Comparison of ENCODE assay signal across 8 cellular contexts in the genomic region with DNA sequence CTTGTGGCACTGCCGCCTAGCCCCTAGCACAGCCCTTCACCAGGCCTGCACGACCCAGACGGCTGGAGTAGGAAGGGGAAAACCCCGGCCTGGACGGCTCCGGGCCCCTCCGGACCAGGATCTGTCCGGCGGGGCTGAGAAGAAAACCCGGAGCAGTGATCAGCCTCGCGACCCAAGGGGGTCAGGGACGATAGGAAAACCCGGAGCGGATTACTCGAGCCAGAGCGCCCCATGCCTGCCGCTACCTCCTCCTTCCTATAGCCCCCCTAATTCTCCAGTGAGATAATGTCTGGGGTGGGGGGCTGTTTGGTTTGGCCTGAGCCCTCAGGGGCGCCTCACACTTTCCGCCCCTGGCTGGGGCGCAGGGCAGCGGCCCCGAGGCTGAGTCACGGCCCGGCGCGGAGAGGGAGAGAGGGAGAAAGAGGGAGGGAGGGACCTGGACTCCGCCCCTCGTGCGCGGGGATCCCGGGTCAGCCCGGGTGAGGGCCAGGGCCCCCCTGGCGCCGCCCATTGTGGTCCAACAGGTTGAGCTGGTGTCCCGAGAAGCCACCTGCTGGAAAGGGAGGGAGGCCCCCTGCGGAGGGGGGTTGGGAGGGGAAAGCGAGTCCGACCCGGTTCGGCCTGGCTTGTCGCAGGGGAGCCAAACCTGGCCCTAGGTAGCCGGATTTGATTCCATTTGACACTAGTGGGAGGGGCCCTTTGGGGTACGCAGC. TPM values are rescaled to one million over a fixed set of nuclear protein-coding genes. Genes with fewer than 3 reads are reported as not detected.
DNase-seq lines count a peak whose midpoint lies in the region; TF ChIP-seq lines count a peak whose summit lies in the region.

No MANE protein-coding gene starts in this region.

- no peaks in the 10 kb centered on the region for H3K36me3 ChIP-seq in suprapubic skin

- TF ChIP-seq POLR2A in suprapubic skin (IDR thresholded peaks at IDR 0.05) = peak in 1 of 2 donors; percentile 71

- H3K4me1 Mint-ChIP-seq in activated naive CD4-positive, alpha-beta T cell treated with anti-CD3 and anti-CD28 coated beads, Interleukin-2, amount 50 U/mL, for 24 hours = peaks cover 53% of the 10 kb centered on the region

- peak overlapping the region; percentile 92 for H3K4me3 Mint-ChIP-seq in activated naive CD4-positive, alpha-beta T cell treated with anti-CD3 and anti-CD28 coated beads, Interleukin-2, amount 50 U/mL, for 24 hours

- H3K4me1 ChIP-seq in suprapubic skin = peaks cover 50% of the 10 kb centered on the region

- no peaks in the 10 kb centered on the region for H3K27me3 Mint-ChIP-seq in activated naive CD4-positive, alpha-beta T cell treated with anti-CD3 and anti-CD28 coated beads, Interleukin-2, amount 50 U/mL, for 24 hours

- TF ChIP-seq EP300 in suprapubic skin (IDR thresholded peaks at IDR 0.05) = no peak

- H3K4me3 ChIP-seq in suprapubic skin = peak overlapping the region; percentile 97

- H3K9me3 ChIP-seq in suprapubic skin = no peaks in the 10 kb centered on the region

- peak overlapping the region; percentile 96 for H3K27ac ChIP-seq in suprapubic skin

- H3K27me3 ChIP-seq in suprapubic skin = no peaks in the 10 kb centered on the region

- H3K36me3 Mint-ChIP-seq in activated naive CD4-positive, alpha-beta T cell treated with anti-CD3 and anti-CD28 coated beads, Interleukin-2, amount 50 U/mL, for 24 hours = no peaks in the 10 kb centered on the region

- peak overlapping the region; percentile 79 for H3K27ac Mint-ChIP-seq in activated naive CD4-positive, alpha-beta T cell treated with anti-CD3 and anti-CD28 coated beads, Interleukin-2, amount 50 U/mL, for 24 hours

- WGBS in suprapubic skin = 0% methylated on average over 6 of the region's 44 CpGs

- TF ChIP-seq CTCF in suprapubic skin (IDR thresholded peaks at IDR 0.05) = no peak

- H3K9me3 Mint-ChIP-seq in activated naive CD4-positive, alpha-beta T cell treated with anti-CD3 and anti-CD28 coated beads, Interleukin-2, amount 50 U/mL, for 24 hours = no peaks in the 10 kb centered on the region

- DNase-seq in ELR (ENCODE audit: low read depth) (peak; percentile 86), HCEC 1CT (peak; percentile 76), NCI-H1048 (lab: John Stamatoyannopoulos, UW) (peak; percentile 77), SKM-1 (lab: John Stamatoyannopoulos, UW; ENCODE audit: unreplicated experiment) (peak; percentile 96), germinal center (ENCODE audit: low spot score) (peak; percentile 88), nucleus accumbens (lab: John Stamatoyannopoulos, UW) (peak in 54 of 56 donors; percentile 34 to 96 (median 80)), suprapubic skin (ENCODE audit: low spot score in 2 of 2) (peak; percentile 96)

RNA-seq across cellular contexts. Expression of a gene that starts 1.7 kb away (rescaled TPM):
- 100 to 1,000 TPM; 238 to 243 (median 239) TPM for total RNA-seq in suprapubic skin

RNA-seq across cellular contexts. Expression of a gene that starts 7.5 kb away (rescaled TPM):
- total RNA-seq in suprapubic skin = 1 to 10 TPM in 1 of 4 donors, not detected in 3; 3.0 TPM

RNA-seq across cellular contexts. Expression of a gene that starts 17.7 kb away (rescaled TPM):
- total RNA-seq in suprapubic skin = 10 to 100 TPM; 42.0 to 59.7 (median 52.3) TPM

RNA-seq across cellular contexts. Expression of a gene that starts 26.4 kb away (rescaled TPM):
- total RNA-seq in suprapubic skin = 10 to 100 TPM; 37.8 to 55.4 (median 49.7) TPM

RNA-seq across cellular contexts. Expression of a gene that starts 30.3 kb away (rescaled TPM):
- total RNA-seq in suprapubic skin = 100 to 1,000 TPM in 1 of 4 donors, 10 to 100 TPM in 3; 54.5 to 102 (median 69.5) TPM

Comparison
In these comparisons a context has a peak if more than half of its experiments do, and no peak if none do; other contexts are left out.
1. Peak in every context shown above with its lines: DNase-seq, H3K4me3 ChIP-seq and H3K27ac ChIP-seq.